ENCODE assay signal across 16 cellular contexts in genomic region chr10:3797750-3798149, GRCh38. TPM values are rescaled to one million over a fixed set of nuclear protein-coding genes. Genes with fewer than 3 reads are reported as not detected.
DNase-seq lines count a peak whose midpoint lies in the region; ATAC-seq and TF ChIP-seq lines count a peak whose summit lies in the region.
"Had no signal": no experiment of that assay in that cellular context is flagged by ENCODE, and none has a peak within 500 bp of the region (broad histone marks: within the 10 kb centered on the region; RNA-seq: fewer than 3 reads in every experiment).

No MANE protein-coding gene starts in this region.

- H3K4me1 ChIP-seq in CD8-positive, alpha-beta memory T cell (ENCODE audit: insufficient read depth, low read length): peaks cover 19% of the 10 kb centered on the region
- H3K4me1 ChIP-seq in mesendoderm (ENCODE audit: control insufficient read depth, low read depth, low read length): peaks cover 2% of the 10 kb centered on the region
- no peaks in the 10 kb centered on the region for H3K4me1 ChIP-seq in smooth muscle cell (ENCODE audit: low read depth)
- no peaks in the 10 kb centered on the region for H3K4me1 ChIP-seq in testis

- TF ChIP-seq POLR2A in testis (IDR thresholded peaks at IDR 0.05): no peak

- H3K9ac ChIP-seq in mesendoderm (ENCODE audit: low read length) (no peak overlapping the region), smooth muscle cell (ENCODE audit: low read depth) (no peak overlapping the region)

- no peak overlapping the region for H2BK5ac ChIP-seq in mesendoderm (ENCODE audit: low read length)

- no peak overlapping the region for H2AFZ ChIP-seq in smooth muscle cell (ENCODE audit: low read depth)

- H3K23ac ChIP-seq in mesendoderm (ENCODE audit: low read length): no peak overlapping the region

- no peaks in the 10 kb centered on the region for H3F3A ChIP-seq in smooth muscle cell (ENCODE audit: low read depth)

- POLR2A ChIA-PET in CD8-positive, alpha-beta memory T cell (lab: Charles Lee): interaction anchor here (0.8 to 1.0 kb wide), 2 partner anchors 12 to 77 kb away, joined by 3 to 5 read pairs; partner anchors contain the start of gene KLF6

- H3K4me2 ChIP-seq in mesendoderm (ENCODE audit: low read length) (no peak overlapping the region), smooth muscle cell (no peak overlapping the region)
- H3K4me2 ChIP-seq: A549 had no signal

- no peak overlapping the region for H2AK5ac ChIP-seq in mesendoderm (ENCODE audit: low read length)

- ATAC-seq in HG03457 (IDR thresholded peaks at IDR 0.05; ENCODE audit: unreplicated experiment): no peak
- ATAC-seq: A549, Right ventricle myocardium inferior had no signal

- no CpG with 5 or more reads among the region's 1 CpG for WGBS in mesendoderm (ENCODE audit: extremely low coverage, insufficient coverage, low lambda C conversion rate)
- 50% methylated on average over 1 of the region's 1 CpG for WGBS in smooth muscle cell (ENCODE audit: low lambda C conversion rate)
- 0 to 67% methylated on average over 1 of the region's 1 CpG for WGBS in testis, 2 donors

- H3K36me3 ChIP-seq in CD8-positive, alpha-beta memory T cell (ENCODE audit: insufficient read depth, low read length): no peaks in the 10 kb centered on the region
- H3K36me3 ChIP-seq in mesendoderm (ENCODE audit: control insufficient read depth, insufficient read depth, low read length) (no peaks in the 10 kb centered on the region), smooth muscle cell (ENCODE audit: low read depth) (no peaks in the 10 kb centered on the region), testis (ENCODE audit: low read depth, missing control alignments) (no peaks in the 10 kb centered on the region)

- H3K4me1 Mint-ChIP-seq in activated T-cell treated with anti-CD3 and anti-CD28 coated beads, Interleukin-2, amount 50 U/mL, for 24 hours (ENCODE audit: low read depth): peaks cover 50% of the 10 kb centered on the region
- peaks cover 25 to 43% (median 40%) of the 10 kb centered on the region in 3 donors for H3K4me1 Mint-ChIP-seq in CD8-positive, alpha-beta memory T cell
- peaks cover 43% of the 10 kb centered on the region for H3K4me1 Mint-ChIP-seq in activated T-helper 1 cell treated with anti-CD3 and anti-CD28 coated beads, Interleukin-12 subunit alpha, Interleukin-12 subunit beta, Interleukin-2, Interleukin-4 antibody, amounts not matched to agents 30 ng/mL and 10 ng/mL and 1 ng/mL, durations not matched to agents 14 hours and 24 hours and 36 hours (ENCODE audit: low read depth)

- H3K4me3 Mint-ChIP-seq in activated T-cell treated with anti-CD3 and anti-CD28 coated beads, Interleukin-2, amount 50 U/mL, for 24 hours: peak overlapping the region; percentile 8
- no peak overlapping the region for H3K4me3 Mint-ChIP-seq in CD8-positive, alpha-beta memory T cell
- H3K4me3 Mint-ChIP-seq in activated T-helper 1 cell treated with anti-CD3 and anti-CD28 coated beads, Interleukin-12 subunit alpha, Interleukin-12 subunit beta, Interleukin-2, Interleukin-4 antibody, amounts not matched to agents 30 ng/mL and 10 ng/mL and 1 ng/mL, durations not matched to agents 14 hours and 24 hours and 36 hours: peak overlapping the region; percentile 61

- H3K79me1 ChIP-seq in mesendoderm (ENCODE audit: low read length): no peaks in the 10 kb centered on the region

- no peaks in the 10 kb centered on the region for H3K36me3 Mint-ChIP-seq in activated T-cell treated with anti-CD3 and anti-CD28 coated beads, Interleukin-2, amount 50 U/mL, for 24 hours (ENCODE audit: low read depth)
- H3K36me3 Mint-ChIP-seq in CD8-positive, alpha-beta memory T cell: no peaks in the 10 kb centered on the region
- H3K36me3 Mint-ChIP-seq in activated T-helper 1 cell treated with anti-CD3 and anti-CD28 coated beads, Interleukin-12 subunit alpha, Interleukin-12 subunit beta, Interleukin-2, Interleukin-4 antibody, amounts not matched to agents 30 ng/mL and 10 ng/mL and 1 ng/mL, durations not matched to agents 14 hours and 24 hours and 36 hours (ENCODE audit: low read depth): peaks cover 8% of the 10 kb centered on the region

- no peak overlapping the region for H2BK120ac ChIP-seq in mesendoderm (ENCODE audit: low read depth, low read length)

- no peak for DNase-seq in activated T-cell treated with anti-CD3 and anti-CD28 coated beads, Interleukin-2, amount 50 U/mL, for 24 hours
- no peak for DNase-seq in activated T-cell treated with anti-CD3 and anti-CD28 coated beads for 4 hours
- no peak for DNase-seq in CD8-positive, alpha-beta memory T cell
- no peak for DNase-seq in activated T-helper 1 cell treated with anti-CD3 and anti-CD28 coated beads, Interleukin-12 subunit alpha, Interleukin-12 subunit beta, Interleukin-2, Interleukin-4 antibody, amounts not matched to agents 30 ng/mL and 10 ng/mL and 1 ng/mL, durations not matched to agents 14 hours and 24 hours and 36 hours (ENCODE audit: low spot score)
- peak; percentile 43 for DNase-seq in mesendoderm
- no peak for DNase-seq in smooth muscle cell (lab: John Stamatoyannopoulos, UW; ENCODE audit: unreplicated experiment)
- no peak for DNase-seq in testis
- DNase-seq: DMS79; KBM-7; NCI-H1105 treated with DMSO at 0.1 percent for 48 hours; NCI-H1694; NCI-H748 treated with DMSO at 0.1 percent for 48 hours; NK-92 treated with Interleukin-12 subunit alpha and Interleukin-12 subunit beta, amount 100 ng/mL, for 24 hours had no signal

- H2BK15ac ChIP-seq in mesendoderm (replicated peaks; ENCODE audit: low read depth): no peak overlapping the region

- H4K20me1 ChIP-seq in smooth muscle cell (ENCODE audit: low read depth): no peaks in the 10 kb centered on the region

- no peak overlapping the region for H3K56ac ChIP-seq in mesendoderm (ENCODE audit: low read length)

- H3K27me3 ChIP-seq in CD8-positive, alpha-beta memory T cell (ENCODE audit: insufficient read depth, low read length, poor library complexity, severe bottlenecking): no peaks in the 10 kb centered on the region
- H3K27me3 ChIP-seq in mesendoderm (ENCODE audit: insufficient read depth, low read length, poor library complexity) (no peaks in the 10 kb centered on the region), smooth muscle cell (ENCODE audit: low read depth) (no peaks in the 10 kb centered on the region), testis (no peaks in the 10 kb centered on the region)

- no peak overlapping the region for H3K18ac ChIP-seq in mesendoderm (ENCODE audit: low read length)

- H3K79me2 ChIP-seq in mesendoderm (ENCODE audit: control insufficient read depth, insufficient read depth, low read length): no peaks in the 10 kb centered on the region
- no peaks in the 10 kb centered on the region for H3K79me2 ChIP-seq in smooth muscle cell (ENCODE audit: low read depth)

- CTCF ChIA-PET in CD8-positive, alpha-beta memory T cell (lab: Charles Lee): interaction anchor here (1.2 to 1.8 kb wide), 2 partner anchors 12 to 14 kb away, joined by 4 to 6 read pairs; partner anchors contain the start of gene KLF6

- H3K27me3 Mint-ChIP-seq in activated T-cell treated with anti-CD3 and anti-CD28 coated beads, Interleukin-2, amount 50 U/mL, for 24 hours: no peaks in the 10 kb centered on the region
- H3K27me3 Mint-ChIP-seq in CD8-positive, alpha-beta memory T cell: no peaks in the 10 kb centered on the region
- no peaks in the 10 kb centered on the region for H3K27me3 Mint-ChIP-seq in activated T-helper 1 cell treated with anti-CD3 and anti-CD28 coated beads, Interleukin-12 subunit alpha, Interleukin-12 subunit beta, Interleukin-2, Interleukin-4 antibody, amounts not matched to agents 30 ng/mL and 10 ng/mL and 1 ng/mL, durations not matched to agents 14 hours and 24 hours and 36 hours (ENCODE audit: insufficient read depth)

- no peak overlapping the region for H4K5ac ChIP-seq in mesendoderm (ENCODE audit: low read length)

- H3K4ac ChIP-seq in mesendoderm (ENCODE audit: low read depth, low read length): no peak overlapping the region

- H3K27ac ChIP-seq in CD8-positive, alpha-beta memory T cell (ENCODE audit: low read depth, low read length): no peak overlapping the region
- H3K27ac ChIP-seq in mesendoderm (ENCODE audit: low read depth, low read length) (no peak overlapping the region), smooth muscle cell (ENCODE audit: low read depth) (no peak overlapping the region), testis (no peak overlapping the region)
- H3K27ac ChIP-seq: A549 had no signal

- peaks cover 9% of the 10 kb centered on the region for H3K9me3 Mint-ChIP-seq in activated T-cell treated with anti-CD3 and anti-CD28 coated beads, Interleukin-2, amount 50 U/mL, for 24 hours
- H3K9me3 Mint-ChIP-seq in CD8-positive, alpha-beta memory T cell: peaks cover 0 to 2% (median 0%) of the 10 kb centered on the region in 5 donors
- peaks cover 26% of the 10 kb centered on the region for H3K9me3 Mint-ChIP-seq in activated T-helper 1 cell treated with anti-CD3 and anti-CD28 coated beads, Interleukin-12 subunit alpha, Interleukin-12 subunit beta, Interleukin-2, Interleukin-4 antibody, amounts not matched to agents 30 ng/mL and 10 ng/mL and 1 ng/mL, durations not matched to agents 14 hours and 24 hours and 36 hours

- TF ChIP-seq CTCF in smooth muscle cell (IDR thresholded peaks at IDR 0.05; ENCODE audit: borderline replicate concordance, insufficient read depth, poor library complexity, severe bottlenecking): no peak
- TF ChIP-seq CTCF in testis (IDR thresholded peaks at IDR 0.05): no peak

- no peak overlapping the region for H4K8ac ChIP-seq in mesendoderm (ENCODE audit: low read depth, low read length)

- no peaks in the 10 kb centered on the region for H3K9me3 ChIP-seq in CD8-positive, alpha-beta memory T cell (ENCODE audit: low read length)
- H3K9me3 ChIP-seq in smooth muscle cell (replicated peaks; ENCODE audit: low read depth) (peaks cover 4% of the 10 kb centered on the region), testis (no peaks in the 10 kb centered on the region)

- intact Hi-C loops in activated T-helper 1 cell treated with anti-CD3 and anti-CD28 coated beads, Interleukin-12 subunit alpha, Interleukin-12 subunit beta, Interleukin-2, Interleukin-4 antibody, amounts not matched to agents 30 ng/mL and 10 ng/mL and 1 ng/mL, durations not matched to agents 14 hours and 24 hours and 36 hours (cut with micrococcal nuclease): loop anchor here (1.0 kb wide), 3 partner anchors 8 to 13 kb away; partner anchors contain the start of gene KLF6
- intact Hi-C loops in testis (cut with DNase I; ENCODE audit: low total_unique reads): no loop called here

- no peak overlapping the region for H3K4me3 ChIP-seq in CD8-positive, alpha-beta memory T cell (ENCODE audit: low read length)
- H3K4me3 ChIP-seq in mesendoderm (ENCODE audit: low read length): no peak overlapping the region
- no peak overlapping the region for H3K4me3 ChIP-seq in smooth muscle cell
- H3K4me3 ChIP-seq in testis: no peak overlapping the region
- H3K4me3 ChIP-seq: A549 had no signal

- peak overlapping the region; percentile 92 for H3K27ac Mint-ChIP-seq in activated T-cell treated with anti-CD3 and anti-CD28 coated beads, Interleukin-2, amount 50 U/mL, for 24 hours
- peak overlapping the region in 5 of 8 donors; percentile 6 to 90 (median 58) for H3K27ac Mint-ChIP-seq in CD8-positive, alpha-beta memory T cell
- peak overlapping the region; percentile 88 for H3K27ac Mint-ChIP-seq in activated T-helper 1 cell treated with anti-CD3 and anti-CD28 coated beads, Interleukin-12 subunit alpha, Interleukin-12 subunit beta, Interleukin-2, Interleukin-4 antibody, amounts not matched to agents 30 ng/mL and 10 ng/mL and 1 ng/mL, durations not matched to agents 14 hours and 24 hours and 36 hours

RNA-seq across cellular contexts. Expression of gene KLF6, which starts 12.7 kb away (rescaled TPM):
- 100 to 1,000 TPM; 187 to 192 TPM for total RNA-seq in CD8-positive, alpha-beta memory T cell
- polyA plus RNA-seq in CD8-positive, alpha-beta memory T cell: 883 TPM
- total RNA-seq in activated T-helper 1 cell treated with anti-CD3 and anti-CD28 coated beads, Interleukin-12 subunit alpha, Interleukin-12 subunit beta, Interleukin-2, Interleukin-4 antibody, amounts not matched to agents 30 ng/mL and 10 ng/mL and 1 ng/mL, durations not matched to agents 14 hours and 24 hours and 36 hours: 110 and 113 TPM in 2 replicates
- polyA plus RNA-seq in mesendoderm (2013, experiment 1 of 2): 36.1 TPM
- 35.3 TPM for polyA plus RNA-seq in mesendoderm (2013, experiment 2 of 2)
- total RNA-seq in smooth muscle cell (171 and 198 TPM in 2 replicates), testis (10 to 100 TPM; 30.8 to 35.7 TPM)
- polyA plus RNA-seq in smooth muscle cell (519 and 728 TPM in 2 replicates), testis (ENCODE audit: insufficient read depth, low read depth, low replicate concordance) (41.5 TPM)

Comparison
In these comparisons a context has a peak if more than half of its experiments do, and no peak if none do; other contexts are left out.
1. H3K4me3 Mint-ChIP-seq: peak in activated T-cell treated with anti-CD3 and anti-CD28 coated beads, Interleukin-2, amount 50 U/mL, for 24 hours (single experiment) and activated T-helper 1 cell treated with anti-CD3 and anti-CD28 coated beads, Interleukin-12 subunit alpha, Interleukin-12 subunit beta, Interleukin-2, Interleukin-4 antibody, amounts not matched to agents 30 ng/mL and 10 ng/mL and 1 ng/mL, durations not matched to agents 14 hours and 24 hours and 36 hours (single experiment); none in CD8-positive, alpha-beta memory T cell (0 of 7).
2. Peak in every context shown above with its lines, with median percentiles within 50 percentile points of each other: H3K27ac Mint-ChIP-seq.